1 cellular context compared by ENCODE assay signal in the genomic region with DNA sequence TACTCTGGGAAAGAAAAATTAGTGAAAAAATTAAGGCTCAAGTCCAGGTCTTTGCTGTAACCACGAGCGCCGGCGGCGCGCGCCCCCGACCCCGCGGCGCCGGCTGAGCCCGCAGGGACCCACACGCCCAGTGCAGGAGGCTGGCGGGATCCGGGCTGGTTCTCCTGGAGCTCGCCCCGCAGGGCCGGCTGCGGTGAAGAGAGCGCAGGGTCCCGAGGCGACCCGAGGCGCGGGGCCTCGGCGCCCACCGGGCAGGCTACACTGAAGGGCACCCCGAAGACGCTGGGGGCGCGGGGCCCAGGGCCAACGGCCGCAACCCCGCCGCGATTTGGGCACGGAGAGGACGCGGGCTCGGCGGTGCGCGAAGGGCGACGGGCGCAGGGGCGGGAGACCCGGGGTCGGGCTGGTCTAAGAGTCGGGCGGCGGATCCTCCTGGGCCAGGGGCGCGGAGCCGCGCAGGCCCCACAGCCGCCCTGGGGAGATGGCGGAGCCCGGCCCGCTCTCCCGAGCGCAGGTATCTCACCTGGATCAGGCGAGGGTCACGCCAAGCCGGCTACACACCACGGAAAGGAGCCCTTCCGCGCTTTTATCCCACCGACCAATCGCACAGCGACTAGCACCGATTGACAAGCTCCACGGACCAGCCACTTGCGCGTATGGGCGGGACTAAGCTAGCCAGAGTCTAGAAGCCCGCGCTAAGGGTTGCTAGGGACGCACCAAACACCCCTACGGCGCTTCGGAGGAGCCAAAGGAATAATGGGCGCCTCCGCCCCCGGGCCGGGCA.
TF ChIP-seq lines count a peak whose summit lies in the region.

A gene (minus strand): TSS at position 582 of the 784 bp plus-strand sequence. CDS start 6,440 bp downstream, outside the sequence.

TF ChIP-seq in HepG2, 621 proteins besides CTCF, POLR2A, EP300 and RAD21 (continued from another document and continues in another):
- TF ChIP-seq, protein P1, sequence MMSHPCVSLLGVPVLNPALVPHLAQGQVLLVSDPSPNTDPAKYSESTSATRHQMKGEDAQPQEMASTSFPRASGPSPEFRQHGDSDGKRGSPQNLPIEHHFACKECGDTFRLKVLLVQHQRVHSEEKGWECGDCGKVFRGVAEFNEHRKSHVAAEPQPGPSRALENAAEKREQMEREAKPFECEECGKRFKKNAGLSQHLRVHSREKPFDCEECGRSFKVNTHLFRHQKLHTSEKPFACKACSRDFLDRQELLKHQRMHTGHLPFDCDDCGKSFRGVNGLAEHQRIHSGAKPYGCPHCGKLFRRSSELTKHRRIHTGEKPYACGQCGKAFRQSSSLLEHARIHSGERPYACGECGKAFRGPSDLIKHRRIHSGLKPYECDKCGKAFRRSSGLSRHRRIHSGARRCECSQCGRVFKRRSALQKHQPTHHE (CRISPR knock-in tag; IDR thresholded peaks at IDR 0.05; ENCODE audit: borderline replicate concordance), result no peak
- TF ChIP-seq CHD2 (IDR thresholded peaks at IDR 0.05; ENCODE audit: low read depth, low read length) (0 out of 2 replicates have a peak, but pooled peaks have one; percentile 45), DMAP1 (CRISPR knock-in tag; IDR thresholded peaks at IDR 0.05) (no peak; the same call in 1 of the 2 replicates), WIZ (CRISPR knock-in tag; IDR thresholded peaks at IDR 0.05) (peak; percentile 38; the same call in 1 of the 2 replicates), ZNF672 (CRISPR knock-in tag; IDR thresholded peaks at IDR 0.05) (no peak), ZNF607 (CRISPR knock-in tag; IDR thresholded peaks at IDR 0.05; ENCODE audit: borderline replicate concordance) (peak; percentile 42), ZNF839 (CRISPR knock-in tag; IDR thresholded peaks at IDR 0.05; ENCODE audit: borderline replicate concordance) (no peak), ZNF224 (CRISPR knock-in tag; IDR thresholded peaks at IDR 0.05) (peak; percentile 54; the same call in 1 of the 2 replicates), ZSCAN20 (CRISPR knock-in tag; IDR thresholded peaks at IDR 0.05; ENCODE audit: borderline replicate concordance) (peak; percentile 62), ZNF713 (CRISPR knock-in tag; IDR thresholded peaks at IDR 0.05) (0 out of 2 replicates have a peak, but pooled peaks have one; percentile 79), GTF3A (CRISPR knock-in tag; conservative IDR thresholded peaks at IDR 0.05) (0 out of 2 replicates have a peak, but pooled peaks have one; percentile 16), FOXK2 (IDR thresholded peaks at IDR 0.05) (no peak), ZNF563 (CRISPR knock-in tag; IDR thresholded peaks at IDR 0.05) (peak; percentile 58; the same call in 1 of the 2 replicates), TBX2 (CRISPR knock-in tag; IDR thresholded peaks at IDR 0.05; ENCODE audit: borderline replicate concordance) (peak; percentile 58; the same call in 1 of the 2 replicates), ZNF652 (CRISPR knock-in tag; IDR thresholded peaks at IDR 0.05; ENCODE audit: borderline replicate concordance, low read depth) (no peak), MIER3 (CRISPR knock-in tag; IDR thresholded peaks at IDR 0.05; ENCODE audit: borderline replicate concordance) (no peak), MTA1 (CRISPR knock-in tag; IDR thresholded peaks at IDR 0.05; ENCODE audit: borderline replicate concordance) (peak; percentile 51; the same call in 1 of the 2 replicates), SMAD1 (CRISPR knock-in tag; IDR thresholded peaks at IDR 0.05; ENCODE audit: borderline replicate concordance, low read depth) (0 out of 2 replicates have a peak, but pooled peaks have one; percentile 43), SP4 (CRISPR knock-in tag; IDR thresholded peaks at IDR 0.05) (peak; percentile 29; the same call in 1 of the 2 replicates), ZNF883 (CRISPR knock-in tag; IDR thresholded peaks at IDR 0.05; ENCODE audit: not compliant biosample characterization) (peak; percentile 39), ZFY (CRISPR knock-in tag; IDR thresholded peaks at IDR 0.05) (peak; percentile 64), ZNF3 (CRISPR knock-in tag; IDR thresholded peaks at IDR 0.05) (no peak), ZSCAN31 (CRISPR knock-in tag; IDR thresholded peaks at IDR 0.05; ENCODE audit: low read depth) (0 out of 2 replicates have a peak, but pooled peaks have one; percentile 29), RXRA (CRISPR knock-in tag; IDR thresholded peaks at IDR 0.05) (peak; percentile 14; the same call in 1 of the 2 replicates), TEAD2 (CRISPR knock-in tag; IDR thresholded peaks at IDR 0.05) (0 out of 2 replicates have a peak, but pooled peaks have one; percentile 64), ZSCAN29 (CRISPR knock-in tag; conservative IDR thresholded peaks at IDR 0.05) (peak; percentile 53), NR2F2 (IDR thresholded peaks at IDR 0.05; ENCODE audit: borderline replicate concordance, low read depth) (no peak), ARID2 (CRISPR knock-in tag; IDR thresholded peaks at IDR 0.05; ENCODE audit: borderline replicate concordance) (peak; percentile 64; the same call in 1 of the 2 replicates), TCF7 (IDR thresholded peaks at IDR 0.05; ENCODE audit: low read depth) (peak; percentile 22; the same call in 1 of the 2 replicates), ZNF292 (CRISPR knock-in tag; IDR thresholded peaks at IDR 0.05; ENCODE audit: borderline replicate concordance, low read depth) (no peak), ZNF331 (CRISPR knock-in tag; IDR thresholded peaks at IDR 0.05) (peak; percentile 12; the same call in 1 of the 2 replicates)
- TF ChIP-seq, protein P2, sequence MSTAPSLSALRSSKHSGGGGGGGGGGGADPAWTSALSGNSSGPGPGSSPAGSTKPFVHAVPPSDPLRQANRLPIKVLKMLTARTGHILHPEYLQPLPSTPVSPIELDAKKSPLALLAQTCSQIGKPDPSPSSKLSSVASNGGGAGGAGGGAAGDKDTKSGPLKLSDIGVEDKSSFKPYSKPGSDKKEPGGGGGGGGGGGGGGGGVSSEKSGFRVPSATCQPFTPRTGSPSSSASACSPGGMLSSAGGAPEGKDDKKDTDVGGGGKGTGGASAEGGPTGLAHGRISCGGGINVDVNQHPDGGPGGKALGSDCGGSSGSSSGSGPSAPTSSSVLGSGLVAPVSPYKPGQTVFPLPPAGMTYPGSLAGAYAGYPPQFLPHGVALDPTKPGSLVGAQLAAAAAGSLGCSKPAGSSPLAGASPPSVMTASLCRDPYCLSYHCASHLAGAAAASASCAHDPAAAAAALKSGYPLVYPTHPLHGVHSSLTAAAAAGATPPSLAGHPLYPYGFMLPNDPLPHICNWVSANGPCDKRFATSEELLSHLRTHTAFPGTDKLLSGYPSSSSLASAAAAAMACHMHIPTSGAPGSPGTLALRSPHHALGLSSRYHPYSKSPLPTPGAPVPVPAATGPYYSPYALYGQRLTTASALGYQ (CRISPR knock-in tag; IDR thresholded peaks at IDR 0.05), result 0 out of 2 replicates have a peak, but pooled peaks have one; percentile 36
- TF ChIP-seq, protein P3, sequence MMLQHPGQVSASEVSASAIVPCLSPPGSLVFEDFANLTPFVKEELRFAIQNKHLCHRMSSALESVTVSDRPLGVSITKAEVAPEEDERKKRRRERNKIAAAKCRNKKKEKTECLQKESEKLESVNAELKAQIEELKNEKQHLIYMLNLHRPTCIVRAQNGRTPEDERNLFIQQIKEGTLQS (CRISPR knock-in tag; IDR thresholded peaks at IDR 0.05), result peak; percentile 13
- TF ChIP-seq, protein P4, sequence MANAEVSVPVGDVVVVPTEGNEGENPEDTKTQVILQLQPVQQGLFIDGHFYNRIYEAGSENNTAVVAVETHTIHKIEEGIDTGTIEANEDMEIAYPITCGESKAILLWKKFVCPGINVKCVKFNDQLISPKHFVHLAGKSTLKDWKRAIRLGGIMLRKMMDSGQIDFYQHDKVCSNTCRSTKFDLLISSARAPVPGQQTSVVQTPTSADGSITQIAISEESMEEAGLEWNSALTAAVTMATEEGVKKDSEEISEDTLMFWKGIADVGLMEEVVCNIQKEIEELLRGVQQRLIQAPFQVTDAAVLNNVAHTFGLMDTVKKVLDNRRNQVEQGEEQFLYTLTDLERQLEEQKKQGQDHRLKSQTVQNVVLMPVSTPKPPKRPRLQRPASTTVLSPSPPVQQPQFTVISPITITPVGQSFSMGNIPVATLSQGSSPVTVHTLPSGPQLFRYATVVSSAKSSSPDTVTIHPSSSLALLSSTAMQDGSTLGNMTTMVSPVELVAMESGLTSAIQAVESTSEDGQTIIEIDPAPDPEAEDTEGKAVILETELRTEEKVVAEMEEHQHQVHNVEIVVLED (CRISPR knock-in tag; IDR thresholded peaks at IDR 0.05; ENCODE audit: borderline replicate concordance), result no peak
- TF ChIP-seq, protein P5, sequence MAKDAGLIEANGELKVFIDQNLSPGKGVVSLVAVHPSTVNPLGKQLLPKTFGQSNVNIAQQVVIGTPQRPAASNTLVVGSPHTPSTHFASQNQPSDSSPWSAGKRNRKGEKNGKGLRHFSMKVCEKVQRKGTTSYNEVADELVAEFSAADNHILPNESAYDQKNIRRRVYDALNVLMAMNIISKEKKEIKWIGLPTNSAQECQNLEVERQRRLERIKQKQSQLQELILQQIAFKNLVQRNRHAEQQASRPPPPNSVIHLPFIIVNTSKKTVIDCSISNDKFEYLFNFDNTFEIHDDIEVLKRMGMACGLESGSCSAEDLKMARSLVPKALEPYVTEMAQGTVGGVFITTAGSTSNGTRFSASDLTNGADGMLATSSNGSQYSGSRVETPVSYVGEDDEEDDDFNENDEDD (CRISPR knock-in tag; IDR thresholded peaks at IDR 0.05; ENCODE audit: borderline replicate concordance), result peak; percentile 94; the same call in 1 of the 2 replicates
- TF ChIP-seq, protein P6, sequence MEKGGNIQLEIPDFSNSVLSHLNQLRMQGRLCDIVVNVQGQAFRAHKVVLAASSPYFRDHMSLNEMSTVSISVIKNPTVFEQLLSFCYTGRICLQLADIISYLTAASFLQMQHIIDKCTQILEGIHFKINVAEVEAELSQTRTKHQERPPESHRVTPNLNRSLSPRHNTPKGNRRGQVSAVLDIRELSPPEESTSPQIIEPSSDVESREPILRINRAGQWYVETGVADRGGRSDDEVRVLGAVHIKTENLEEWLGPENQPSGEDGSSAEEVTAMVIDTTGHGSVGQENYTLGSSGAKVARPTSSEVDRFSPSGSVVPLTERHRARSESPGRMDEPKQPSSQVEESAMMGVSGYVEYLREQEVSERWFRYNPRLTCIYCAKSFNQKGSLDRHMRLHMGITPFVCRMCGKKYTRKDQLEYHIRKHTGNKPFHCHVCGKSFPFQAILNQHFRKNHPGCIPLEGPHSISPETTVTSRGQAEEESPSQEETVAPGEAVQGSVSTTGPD (CRISPR knock-in tag; IDR thresholded peaks at IDR 0.05), result no peak
- TF ChIP-seq, protein P7, sequence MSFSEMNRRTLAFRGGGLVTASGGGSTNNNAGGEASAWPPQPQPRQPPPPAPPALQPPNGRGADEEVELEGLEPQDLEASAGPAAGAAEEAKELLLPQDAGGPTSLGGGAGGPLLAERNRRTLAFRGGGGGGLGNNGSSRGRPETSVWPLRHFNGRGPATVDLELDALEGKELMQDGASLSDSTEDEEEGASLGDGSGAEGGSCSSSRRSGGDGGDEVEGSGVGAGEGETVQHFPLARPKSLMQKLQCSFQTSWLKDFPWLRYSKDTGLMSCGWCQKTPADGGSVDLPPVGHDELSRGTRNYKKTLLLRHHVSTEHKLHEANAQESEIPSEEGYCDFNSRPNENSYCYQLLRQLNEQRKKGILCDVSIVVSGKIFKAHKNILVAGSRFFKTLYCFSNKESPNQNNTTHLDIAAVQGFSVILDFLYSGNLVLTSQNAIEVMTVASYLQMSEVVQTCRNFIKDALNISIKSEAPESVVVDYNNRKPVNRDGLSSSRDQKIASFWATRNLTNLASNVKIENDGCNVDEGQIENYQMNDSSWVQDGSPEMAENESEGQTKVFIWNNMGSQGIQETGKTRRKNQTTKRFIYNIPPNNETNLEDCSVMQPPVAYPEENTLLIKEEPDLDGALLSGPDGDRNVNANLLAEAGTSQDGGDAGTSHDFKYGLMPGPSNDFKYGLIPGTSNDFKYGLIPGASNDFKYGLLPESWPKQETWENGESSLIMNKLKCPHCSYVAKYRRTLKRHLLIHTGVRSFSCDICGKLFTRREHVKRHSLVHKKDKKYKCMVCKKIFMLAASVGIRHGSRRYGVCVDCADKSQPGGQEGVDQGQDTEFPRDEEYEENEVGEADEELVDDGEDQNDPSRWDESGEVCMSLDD (CRISPR knock-in tag; IDR thresholded peaks at IDR 0.05; ENCODE audit: borderline replicate concordance), result no peak
- TF ChIP-seq, protein P8, sequence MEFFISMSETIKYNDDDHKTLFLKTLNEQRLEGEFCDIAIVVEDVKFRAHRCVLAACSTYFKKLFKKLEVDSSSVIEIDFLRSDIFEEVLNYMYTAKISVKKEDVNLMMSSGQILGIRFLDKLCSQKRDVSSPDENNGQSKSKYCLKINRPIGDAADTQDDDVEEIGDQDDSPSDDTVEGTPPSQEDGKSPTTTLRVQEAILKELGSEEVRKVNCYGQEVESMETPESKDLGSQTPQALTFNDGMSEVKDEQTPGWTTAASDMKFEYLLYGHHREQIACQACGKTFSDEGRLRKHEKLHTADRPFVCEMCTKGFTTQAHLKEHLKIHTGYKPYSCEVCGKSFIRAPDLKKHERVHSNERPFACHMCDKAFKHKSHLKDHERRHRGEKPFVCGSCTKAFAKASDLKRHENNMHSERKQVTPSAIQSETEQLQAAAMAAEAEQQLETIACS (CRISPR knock-in tag; IDR thresholded peaks at IDR 0.05), result peak; percentile 61
- TF ChIP-seq, protein P9, sequence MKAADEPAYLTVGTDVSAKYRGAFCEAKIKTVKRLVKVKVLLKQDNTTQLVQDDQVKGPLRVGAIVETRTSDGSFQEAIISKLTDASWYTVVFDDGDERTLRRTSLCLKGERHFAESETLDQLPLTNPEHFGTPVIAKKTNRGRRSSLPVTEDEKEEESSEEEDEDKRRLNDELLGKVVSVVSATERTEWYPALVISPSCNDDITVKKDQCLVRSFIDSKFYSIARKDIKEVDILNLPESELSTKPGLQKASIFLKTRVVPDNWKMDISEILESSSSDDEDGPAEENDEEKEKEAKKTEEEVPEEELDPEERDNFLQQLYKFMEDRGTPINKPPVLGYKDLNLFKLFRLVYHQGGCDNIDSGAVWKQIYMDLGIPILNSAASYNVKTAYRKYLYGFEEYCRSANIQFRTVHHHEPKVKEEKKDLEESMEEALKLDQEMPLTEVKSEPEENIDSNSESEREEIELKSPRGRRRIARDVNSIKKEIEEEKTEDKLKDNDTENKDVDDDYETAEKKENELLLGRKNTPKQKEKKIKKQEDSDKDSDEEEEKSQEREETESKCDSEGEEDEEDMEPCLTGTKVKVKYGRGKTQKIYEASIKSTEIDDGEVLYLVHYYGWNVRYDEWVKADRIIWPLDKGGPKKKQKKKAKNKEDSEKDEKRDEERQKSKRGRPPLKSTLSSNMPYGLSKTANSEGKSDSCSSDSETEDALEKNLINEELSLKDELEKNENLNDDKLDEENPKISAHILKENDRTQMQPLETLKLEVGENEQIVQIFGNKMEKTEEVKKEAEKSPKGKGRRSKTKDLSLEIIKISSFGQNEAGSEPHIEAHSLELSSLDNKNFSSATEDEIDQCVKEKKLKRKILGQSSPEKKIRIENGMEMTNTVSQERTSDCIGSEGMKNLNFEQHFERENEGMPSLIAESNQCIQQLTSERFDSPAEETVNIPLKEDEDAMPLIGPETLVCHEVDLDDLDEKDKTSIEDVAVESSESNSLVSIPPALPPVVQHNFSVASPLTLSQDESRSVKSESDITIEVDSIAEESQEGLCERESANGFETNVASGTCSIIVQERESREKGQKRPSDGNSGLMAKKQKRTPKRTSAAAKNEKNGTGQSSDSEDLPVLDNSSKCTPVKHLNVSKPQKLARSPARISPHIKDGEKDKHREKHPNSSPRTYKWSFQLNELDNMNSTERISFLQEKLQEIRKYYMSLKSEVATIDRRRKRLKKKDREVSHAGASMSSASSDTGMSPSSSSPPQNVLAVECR (CRISPR knock-in tag; IDR thresholded peaks at IDR 0.05; ENCODE audit: borderline replicate concordance), result peak; percentile 86; the same call in 1 of the 2 replicates
